Comparison of ENCODE assay signal across 8 cellular contexts in genomic region chr21:29076731-29077640, GRCh38. TPM values are rescaled to one million over a fixed set of nuclear protein-coding genes. Genes with fewer than 3 reads are reported as not detected.
DNase-seq lines count a peak whose midpoint lies in the region; ATAC-seq, FAIRE-seq and TF ChIP-seq lines count a peak whose summit lies in the region.
"Not testable (repeated sequence)": the region's sequence is repeated elsewhere in the genome, so short reads cannot be mapped to it uniquely, and the experiment has no call there.

No MANE protein-coding gene starts in this region.

- intact Hi-C loops in activated B cell treated with CpG ODN at 0.5 μM for 24 hours (cut with micrococcal nuclease): loop anchor here (1.0 kb wide), 2 partner anchors 119 to 223 kb away; no protein-coding TSS in a partner anchor
- intact Hi-C loops in esophagus muscularis mucosa (cut with DNase I): loop anchor here (5.0 kb wide), 1 partner anchor 70 kb away; no protein-coding TSS in a partner anchor
- intact Hi-C loops in aorta (cut with DNase I): not testable (repeated sequence)

- not testable (repeated sequence) for H3K27me3 Mint-ChIP-seq in activated B cell treated with CpG ODN at 0.5 μM for 24 hours; activated naive CD4-positive, alpha-beta T cell treated with anti-CD3 and anti-CD28 coated beads, Interleukin-2, amount 50 U/mL, for 24 hours

- TF ChIP-seq CTCF in activated B cell treated with CpG ODN at 0.5 μM for 24 hours (IDR thresholded peaks at IDR 0.05); esophagus muscularis mucosa (IDR thresholded peaks at IDR 0.05): not testable (repeated sequence)

- peaks cover 15 to 51% (median 21%) of the 10 kb centered on the region in 4 donors for H3K4me1 ChIP-seq in esophagus muscularis mucosa
- H3K4me1 ChIP-seq in aorta (ENCODE audit: control insufficient read depth in 1 of 2, insufficient read depth in 2 of 2, low read length in 2 of 2): not testable (repeated sequence)

- peak overlapping the region; percentile 80 to 92 (median 86) for H3K27ac ChIP-seq in esophagus muscularis mucosa (replicated peaks in 1 of 4)
- peak overlapping the region; percentile 69 to 85 for H3K27ac ChIP-seq in aorta (ENCODE audit: low read depth in 1 of 2, low read length in 2 of 2)

- 26% methylated on average over 36 of the region's 50 CpGs for WGBS in esophagus muscularis mucosa
- WGBS in aorta, 2 donors: 16 to 30% methylated on average over 49 to 50 of the region's 50 CpGs

- H3K4me3 Mint-ChIP-seq in activated B cell treated with CpG ODN at 0.5 μM for 24 hours: peak overlapping the region; percentile 87
- peak overlapping the region; percentile 90 for H3K4me3 Mint-ChIP-seq in activated naive CD4-positive, alpha-beta T cell treated with anti-CD3 and anti-CD28 coated beads, Interleukin-2, amount 50 U/mL, for 24 hours

- H3K4me3 ChIP-seq in esophagus muscularis mucosa (peak overlapping the region; percentile 64 to 84 (median 64)), aorta (ENCODE audit: low read length in 2 of 2) (peak overlapping the region; percentile 46 to 83)

- TF ChIP-seq EP300 in esophagus muscularis mucosa (IDR thresholded peaks at IDR 0.05): not testable (repeated sequence)

- not testable (repeated sequence) for H3K9me3 Mint-ChIP-seq in activated B cell treated with CpG ODN at 0.5 μM for 24 hours; activated naive CD4-positive, alpha-beta T cell treated with anti-CD3 and anti-CD28 coated beads, Interleukin-2, amount 50 U/mL, for 24 hours

- not testable (repeated sequence) for H3K9me3 ChIP-seq in esophagus muscularis mucosa; aorta (ENCODE audit: control insufficient read depth, low read length)

- CTCF ChIA-PET in activated B cell treated with CpG ODN at 0.5 μM for 24 hours (lab: Charles Lee): interaction anchor here (0.7 to 0.8 kb wide), 2 partner anchors 13 to 50 kb away, joined by 3 read pairs; no protein-coding TSS in a partner anchor

- peaks cover 15% of the 10 kb centered on the region for H3K36me3 Mint-ChIP-seq in activated B cell treated with CpG ODN at 0.5 μM for 24 hours (ENCODE audit: low read depth)
- peaks cover 11% of the 10 kb centered on the region for H3K36me3 Mint-ChIP-seq in activated naive CD4-positive, alpha-beta T cell treated with anti-CD3 and anti-CD28 coated beads, Interleukin-2, amount 50 U/mL, for 24 hours

- not testable (repeated sequence) for ATAC-seq in activated B cell treated with CpG ODN at 0.5 μM for 24 hours (ENCODE audit: low read depth); aorta (ENCODE audit: low FRiP score)

- not testable (repeated sequence) for DNase-seq in GM12892 (ENCODE audit: insufficient read length); esophagus muscularis mucosa (ENCODE audit: extremely low spot score)
- DNase-seq in NCI-H2227 treated with DMSO at 0.1 percent for 48 hours (lab: John Stamatoyannopoulos, UW): peak; percentile 77
- peak; percentile 51 for DNase-seq in activated B cell treated with CpG ODN at 0.5 μM for 24 hours
- DNase-seq in mucosa of gallbladder (ENCODE audit: low spot score): peak; percentile 84
- DNase-seq in stimulated activated CD4-positive, alpha-beta T cell treated with anti-CD3 and anti-CD28 coated beads, Interleukin-1b, Interleukin-23, amount 100 ng/mL, for 48 hours: peak; percentile 82
- peak; percentile 80 to 88 for DNase-seq in aorta

- POLR2A ChIA-PET in activated B cell treated with CpG ODN at 0.5 μM for 24 hours (lab: Charles Lee): interaction anchor here (0.6 to 7.0 kb wide), 12 partner anchors 11 to 224 kb away, joined by 3 to 91 read pairs (median 6); partner anchors contain the start of genes BACH1, LTN1, RWDD2B and USP16

- FAIRE-seq in GM12892 (lab: Jason Lieb, UNC): not testable (repeated sequence)

- TF ChIP-seq POLR2A in GM12892 (IDR thresholded peaks at IDR 0.05; ENCODE audit: low read depth, low read length): peak; percentile 55; the same call in 1 of the 2 replicates
- not testable (repeated sequence) for TF ChIP-seq POLR2A in esophagus muscularis mucosa (IDR thresholded peaks at IDR 0.05; ENCODE audit: low read depth)

- not testable (repeated sequence) for H3K36me3 ChIP-seq in esophagus muscularis mucosa; aorta (ENCODE audit: control insufficient read depth in 1 of 2, insufficient read depth in 2 of 2, low read length in 1 of 2)

- H3K4me1 Mint-ChIP-seq in activated B cell treated with CpG ODN at 0.5 μM for 24 hours: peaks cover 68% of the 10 kb centered on the region
- H3K4me1 Mint-ChIP-seq in activated naive CD4-positive, alpha-beta T cell treated with anti-CD3 and anti-CD28 coated beads, Interleukin-2, amount 50 U/mL, for 24 hours: peaks cover 80% of the 10 kb centered on the region

- not testable (repeated sequence) for H3K27me3 ChIP-seq in esophagus muscularis mucosa; aorta (ENCODE audit: control insufficient read depth in 1 of 2, insufficient read depth in 2 of 2, low read length in 1 of 2)

- H3K27ac Mint-ChIP-seq in activated B cell treated with CpG ODN at 0.5 μM for 24 hours: peak overlapping the region; percentile 92
- peak overlapping the region; percentile 94 for H3K27ac Mint-ChIP-seq in activated naive CD4-positive, alpha-beta T cell treated with anti-CD3 and anti-CD28 coated beads, Interleukin-2, amount 50 U/mL, for 24 hours

RNA-seq across cellular contexts. Expression of gene CCT8, which starts 3.5 kb away (rescaled TPM):
- 373 TPM for polyA plus RNA-seq in GM12892 (2012; ENCODE audit: missing spikeins)
- 170 and 179 TPM in 2 replicates for total RNA-seq in activated B cell treated with CpG ODN at 0.5 μM for 24 hours
- total RNA-seq in esophagus muscularis mucosa: 100 to 1,000 TPM in 1 of 4 donors, 10 to 100 TPM in 3; 73.9 to 104 (median 85.4) TPM
- 99.3 TPM for total RNA-seq in mucosa of gallbladder
- 100 to 1,000 TPM in 1 of 2 donors, 10 to 100 TPM in 1; 88.7 to 129 TPM for total RNA-seq in aorta
- polyA plus RNA-seq in aorta: 100 to 1,000 TPM; 106 to 130 TPM

RNA-seq across cellular contexts. Expression of gene USP16, which starts 52.5 kb away (rescaled TPM):
- 36.6 TPM for polyA plus RNA-seq in GM12892 (2012; ENCODE audit: missing spikeins)
- 53.2 and 54.6 TPM in 2 replicates for total RNA-seq in activated B cell treated with CpG ODN at 0.5 μM for 24 hours
- total RNA-seq in esophagus muscularis mucosa: 10 to 100 TPM; 31.3 to 47.8 (median 38.7) TPM
- 29.1 TPM for total RNA-seq in mucosa of gallbladder
- total RNA-seq in aorta: 10 to 100 TPM; 33.8 to 42.8 TPM
- 10 to 100 TPM; 38.7 to 39.8 TPM for polyA plus RNA-seq in aorta

RNA-seq across cellular contexts. Expression of gene MAP3K7CL, which starts 53.5 kb away (rescaled TPM):
- polyA plus RNA-seq in GM12892 (2012; ENCODE audit: missing spikeins): 9.7 TPM
- total RNA-seq in activated B cell treated with CpG ODN at 0.5 μM for 24 hours (7.9 and 11.4 TPM in 2 replicates), esophagus muscularis mucosa (1 to 10 TPM; 1.6 to 2.8 (median 1.9) TPM), mucosa of gallbladder (5.8 TPM), aorta (10 to 100 TPM; 33.0 to 84.6 TPM)
- 10 to 100 TPM; 19.4 to 33.4 TPM for polyA plus RNA-seq in aorta

RNA-seq across cellular contexts. Expression of gene RWDD2B, which starts 57.8 kb away (rescaled TPM):
- polyA plus RNA-seq in GM12892 (2012; ENCODE audit: missing spikeins): 18.7 TPM
- total RNA-seq in activated B cell treated with CpG ODN at 0.5 μM for 24 hours (11.1 and 11.9 TPM in 2 replicates), esophagus muscularis mucosa (10 to 100 TPM in 3 of 4 donors, 1 to 10 TPM in 1; 8.3 to 16.2 (median 12.9) TPM), mucosa of gallbladder (15.6 TPM), aorta (10 to 100 TPM; 13.9 to 16.1 TPM)
- polyA plus RNA-seq in aorta: 10 to 100 TPM; 26.7 to 27.2 TPM
